Comparison of ENCODE assay signal across 21 cellular contexts in genomic region chr10:71309919-71310318, GRCh38.
DNase-seq lines count a peak whose midpoint lies in the region; ATAC-seq and TF ChIP-seq lines count a peak whose summit lies in the region.
"Had no signal": no experiment of that assay in that cellular context is flagged by ENCODE, and none has a peak within 500 bp of the region (broad histone marks: within the 10 kb centered on the region; RNA-seq: fewer than 3 reads in every experiment).

No MANE protein-coding gene starts in this region.

- H3K36me3 ChIP-seq in WERI-Rb-1: no peaks in the 10 kb centered on the region

- H3K27me3 ChIP-seq in WERI-Rb-1 (ENCODE audit: insufficient read depth, low read depth, severe bottlenecking): no peaks in the 10 kb centered on the region

- peak overlapping the region; percentile 63 for H3K27ac ChIP-seq in WERI-Rb-1
- H3K27ac ChIP-seq: RWPE1, SK-N-MC had no signal

- no peaks in the 10 kb centered on the region for H3K9me3 Mint-ChIP-seq in stimulated activated memory B cell treated with anti-CD40 and anti-IgM and Interleukin-4, amounts not matched to agents 10 μg/mL and 1 μg/mL and 100 μg/mL, for 72 hours

- H3K27ac Mint-ChIP-seq in stimulated activated memory B cell treated with anti-CD40 and anti-IgM and Interleukin-4, amounts not matched to agents 10 μg/mL and 1 μg/mL and 100 μg/mL, for 72 hours: no peak overlapping the region
- H3K27ac Mint-ChIP-seq: CD14-positive monocyte had no signal

- TF ChIP-seq POLR2A in erythroblast (IDR thresholded peaks at IDR 0.05; ENCODE audit: low read length): no peak

- H3K4me1 Mint-ChIP-seq in stimulated activated memory B cell treated with anti-CD40 and anti-IgM and Interleukin-4, amounts not matched to agents 10 μg/mL and 1 μg/mL and 100 μg/mL, for 72 hours: peaks cover 10% of the 10 kb centered on the region

- no peaks in the 10 kb centered on the region for H3K9me3 ChIP-seq in WERI-Rb-1 (ENCODE audit: severe bottlenecking)

- peaks cover 15% of the 10 kb centered on the region for H3K27me3 Mint-ChIP-seq in stimulated activated memory B cell treated with anti-CD40 and anti-IgM and Interleukin-4, amounts not matched to agents 10 μg/mL and 1 μg/mL and 100 μg/mL, for 72 hours

- H3K4me3 Mint-ChIP-seq in stimulated activated memory B cell treated with anti-CD40 and anti-IgM and Interleukin-4, amounts not matched to agents 10 μg/mL and 1 μg/mL and 100 μg/mL, for 72 hours: no peak overlapping the region
- H3K4me3 Mint-ChIP-seq: CD14-positive monocyte had no signal

- DNase-seq in SKM-1 treated with dmso at 0.1 percent for 144 hours (lab: John Stamatoyannopoulos, UW; ENCODE audit: unreplicated experiment) (peak; percentile 27), SKM-1 (lab: John Stamatoyannopoulos, UW; ENCODE audit: unreplicated experiment) (no peak), MV-4-11 (lab: John Stamatoyannopoulos, UW) (peak; percentile 71), WERI-Rb-1 (no peak), erythroblast (lab: John Stamatoyannopoulos, UW) (no peak), NCI-H524 (lab: John Stamatoyannopoulos, UW) (no peak)
- no peak for DNase-seq in stimulated activated naive CD8-positive, alpha-beta T cell treated with anti-CD3 and anti-CD28 coated beads, Interleukin-15, Interleukin-2, amounts not matched to agents 100 U/mL and 50 U/mL, for 24 hours
- DNase-seq: 8988T, DMS79 treated with DMSO at 0.1 percent for 48 hours, GOT3, NCI-H1092 treated with DMSO at 0.1 percent for 48 hours, NCI-H1436 treated with DMSO at 0.1 percent for 48 hours, NCI-H1930, NCI-H345, NCI-H524 treated with DMSO at 0.1 percent for 48 hours, SHP77 treated with DMSO at 0.1 percent for 48 hours had no signal

- TF ChIP-seq CTCF in WERI-Rb-1 (IDR thresholded peaks at IDR 0.05; ENCODE audit: low read depth, low read length): no peak

- peak; percentile 74 for ATAC-seq in stimulated activated memory B cell treated with anti-CD40 and anti-IgM and Interleukin-4, amounts not matched to agents 10 μg/mL and 1 μg/mL and 100 μg/mL, for 72 hours
- no peak for ATAC-seq in stimulated activated naive CD8-positive, alpha-beta T cell treated with anti-CD3 and anti-CD28 coated beads, Interleukin-15, Interleukin-2, amounts not matched to agents 100 U/mL and 50 U/mL, for 24 hours
- ATAC-seq: HCT116 had no signal

- no peak overlapping the region for H3K4me3 ChIP-seq in WERI-Rb-1 (ENCODE audit: low read depth, low read length)
- H3K4me3 ChIP-seq: SK-N-MC had no signal

- no peaks in the 10 kb centered on the region for H3K36me3 Mint-ChIP-seq in stimulated activated memory B cell treated with anti-CD40 and anti-IgM and Interleukin-4, amounts not matched to agents 10 μg/mL and 1 μg/mL and 100 μg/mL, for 72 hours
- H3K36me3 Mint-ChIP-seq: CD14-positive monocyte had no signal

Comparison
In these comparisons a context has a peak if more than half of its experiments do, and no peak if none do; other contexts are left out.
1. DNase-seq: peak in SKM-1 treated with dmso at 0.1 percent for 144 hours (single experiment) and MV-4-11 (single experiment); none in SKM-1 (single experiment), WERI-Rb-1 (single experiment), erythroblast (0 of 2), NCI-H524 (0 of 2) and stimulated activated naive CD8-positive, alpha-beta T cell treated with anti-CD3 and anti-CD28 coated beads, Interleukin-15, Interleukin-2, amounts not matched to agents 100 U/mL and 50 U/mL, for 24 hours (single experiment).